26 cellular contexts compared by ENCODE assay signal in genomic region chr7:105979405-105979804, GRCh38.
"Had no signal": no experiment of that assay in that cellular context is flagged by ENCODE, and none has a peak within 500 bp of the region (broad histone marks: within the 10 kb centered on the region; RNA-seq: fewer than 3 reads in every experiment).

No MANE protein-coding gene starts in this region.

- FAIRE-seq: islet of Langerhans, kidney had no signal

- ATAC-seq: left colon; naive thymus-derived CD8-positive, alpha-beta T cell; psoas muscle; sciatic nerve; stimulated activated naive B cell treated with anti-CD40 and anti-IgM and Interleukin-4, amounts not matched to agents 10 μg/mL and 1 μg/mL and 100 μg/mL, for 72 hours; stimulated activated naive CD8-positive, alpha-beta T cell treated with anti-CD3 and anti-CD28 coated beads, Interleukin-15, Interleukin-2, amounts not matched to agents 100 U/mL and 50 U/mL, for 24 hours had no signal

- H3K27me3 ChIP-seq: left lung, right atrium auricular region, stomach, suprapubic skin, tibial nerve, uterus had no signal

- DNase-seq: hypothalamus; immature natural killer cell; kidney; left colon; left lung; lower lobe of right lung; mammary epithelial cell; mesenchymal stem cell; naive thymus-derived CD8-positive, alpha-beta T cell; nucleus accumbens; psoas muscle; stimulated activated CD4-positive, alpha-beta T cell treated with anti-CD3 and anti-CD28 coated beads, Interleukin-12 subunit alpha, Interleukin-12 subunit beta, amount 100 ng/mL, for 4 hours; stimulated activated CD4-positive, alpha-beta T cell treated with anti-CD3 and anti-CD28 coated beads, Interleukin-15, amount 100 ng/mL, for 24 hours; stimulated activated CD4-positive, alpha-beta T cell treated with anti-CD3 and anti-CD28 coated beads, Interleukin-2, amount 100 ng/mL, for 24 hours; stimulated activated CD4-positive, alpha-beta T cell treated with anti-CD3 and anti-CD28 coated beads, Interleukin-4, amount 100 ng/mL, for 1 hour; stimulated activated naive B cell treated with anti-CD40 and anti-IgM and Interleukin-4, amounts not matched to agents 10 μg/mL and 1 μg/mL and 100 μg/mL, for 72 hours; stimulated activated naive CD8-positive, alpha-beta T cell treated with anti-CD3 and anti-CD28 coated beads, Interleukin-15, Interleukin-2, amounts not matched to agents 100 U/mL and 50 U/mL, for 24 hours; stomach; uterus had no signal

- H3K27ac ChIP-seq: left lung, lower lobe of right lung, parathyroid adenoma, psoas muscle, right atrium auricular region, skin epidermis, stomach, suprapubic skin, tibial nerve, uterus had no signal

- H3K4me3 ChIP-seq: left lung, lower lobe of right lung, psoas muscle, right atrium auricular region, skin epidermis, stomach, suprapubic skin, tibial nerve, uterus had no signal

- H3K9me3 ChIP-seq: left lung, lower lobe of right lung, psoas muscle, right atrium auricular region, stomach, suprapubic skin, tibial nerve, uterus had no signal

- H3K4me1 ChIP-seq: left lung, parathyroid adenoma, psoas muscle, suprapubic skin, tibial nerve, uterus had no signal

- H3K36me3 ChIP-seq: left lung, lower lobe of right lung, right atrium auricular region, stomach, suprapubic skin, tibial nerve, uterus had no signal
